In genomic region chr17:19369846-19370492, GRCh38 we compare ENCODE assay signal across 11 cellular contexts. TPM values are rescaled to one million over a fixed set of nuclear protein-coding genes. Genes with fewer than 3 reads are reported as not detected.
DNase-seq lines count a peak whose midpoint lies in the region; ATAC-seq and TF ChIP-seq lines count a peak whose summit lies in the region.
"Had no signal": no experiment of that assay in that cellular context is flagged by ENCODE, and none has a peak within 500 bp of the region (broad histone marks: within the 10 kb centered on the region; RNA-seq: fewer than 3 reads in every experiment).

No MANE protein-coding gene starts in this region.

- 73 to 81% methylated on average over 6 to 7 of the region's 12 CpGs for WGBS in gastroesophageal sphincter (ENCODE audit: low coverage in 1 of 2), 2 donors

- H3K4me1 Mint-ChIP-seq in activated naive CD4-positive, alpha-beta T cell treated with anti-CD3 and anti-CD28 coated beads, Interleukin-2, amount 10 ng/mL, durations not matched to agents 7 days and 5 days, result peaks cover 78% of the 10 kb centered on the region
- peaks cover 8% of the 10 kb centered on the region for H3K4me1 Mint-ChIP-seq in type B pancreatic cell (ENCODE audit: unreplicated experiment)

- peak overlapping the region in 2 of 4 donors; percentile 19 to 33 for H3K27ac ChIP-seq in gastroesophageal sphincter
- H3K27ac ChIP-seq: neutrophil had no signal

- H3K27me3 Mint-ChIP-seq in activated naive CD4-positive, alpha-beta T cell treated with anti-CD3 and anti-CD28 coated beads, Interleukin-2, amount 10 ng/mL, durations not matched to agents 7 days and 5 days, result peaks cover 15% of the 10 kb centered on the region
- no peaks in the 10 kb centered on the region for H3K27me3 Mint-ChIP-seq in type B pancreatic cell
- H3K27me3 Mint-ChIP-seq: brain had no signal

- H3K9me3 ChIP-seq in gastroesophageal sphincter, result no peaks in the 10 kb centered on the region
- H3K9me3 ChIP-seq: neutrophil had no signal

- H3K27ac Mint-ChIP-seq in activated naive CD4-positive, alpha-beta T cell treated with anti-CD3 and anti-CD28 coated beads, Interleukin-2, amount 10 ng/mL, durations not matched to agents 7 days and 5 days, result peak overlapping the region; percentile 96
- peak overlapping the region; percentile 62 for H3K27ac Mint-ChIP-seq in type B pancreatic cell
- H3K27ac Mint-ChIP-seq: GM23338 had no signal

- CTCF ChIA-PET in activated naive CD4-positive, alpha-beta T cell treated with anti-CD3 and anti-CD28 coated beads, Interleukin-2, amount 10 ng/mL, durations not matched to agents 7 days and 5 days (lab: Charles Lee), result no interaction called here

- no peak for TF ChIP-seq POLR2A in gastroesophageal sphincter (IDR thresholded peaks at IDR 0.05)

- no peaks in the 10 kb centered on the region for H3K27me3 ChIP-seq in gastroesophageal sphincter

- H3K4me1 ChIP-seq in gastroesophageal sphincter, result peaks cover 0 to 16% (median 4%) of the 10 kb centered on the region in 3 donors

- TF ChIP-seq CTCF in gastroesophageal sphincter (IDR thresholded peaks at IDR 0.05) (no peak), type B pancreatic cell (conservative IDR thresholded peaks at IDR 0.05) (no peak)

- peaks cover 15% of the 10 kb centered on the region for H3K36me3 Mint-ChIP-seq in activated naive CD4-positive, alpha-beta T cell treated with anti-CD3 and anti-CD28 coated beads, Interleukin-2, amount 10 ng/mL, durations not matched to agents 7 days and 5 days
- no peaks in the 10 kb centered on the region for H3K36me3 Mint-ChIP-seq in type B pancreatic cell

- peak; percentile 65 for DNase-seq in activated naive CD4-positive, alpha-beta T cell treated with anti-CD3 and anti-CD28 coated beads, Interleukin-2, amount 10 ng/mL, durations not matched to agents 7 days and 5 days
- no peak for DNase-seq in activated naive CD4-positive, alpha-beta T cell treated with anti-CD3 and anti-CD28 coated beads, Interleukin-2, amount 50 U/mL, for 16 hours
- DNase-seq in type B pancreatic cell (ENCODE audit: extremely low spot score, unreplicated experiment) (no peak), SKM-1 (lab: John Stamatoyannopoulos, UW; ENCODE audit: unreplicated experiment) (no peak), amygdala (lab: John Stamatoyannopoulos, UW) (no peak)
- DNase-seq: NCI-H2081, SW 1271 had no signal

- ATAC-seq in gastroesophageal sphincter, result peak; percentile 58
- ATAC-seq: GM23338 had no signal

- H3K4me3 Mint-ChIP-seq in activated naive CD4-positive, alpha-beta T cell treated with anti-CD3 and anti-CD28 coated beads, Interleukin-2, amount 10 ng/mL, durations not matched to agents 7 days and 5 days, result peak overlapping the region; percentile 65
- peak overlapping the region; percentile 64 for H3K4me3 Mint-ChIP-seq in type B pancreatic cell
- H3K4me3 Mint-ChIP-seq: GM23338 had no signal

- no peak for TF ChIP-seq EP300 in gastroesophageal sphincter (IDR thresholded peaks at IDR 0.05)

- H3K36me3 ChIP-seq in gastroesophageal sphincter, result no peaks in the 10 kb centered on the region
- H3K36me3 ChIP-seq: neutrophil had no signal

- H3K4me3 ChIP-seq in gastroesophageal sphincter, result no peak overlapping the region
- H3K4me3 ChIP-seq: GM23338 had no signal

- H3K9me3 Mint-ChIP-seq in activated naive CD4-positive, alpha-beta T cell treated with anti-CD3 and anti-CD28 coated beads, Interleukin-2, amount 10 ng/mL, durations not matched to agents 7 days and 5 days, result no peaks in the 10 kb centered on the region
- H3K9me3 Mint-ChIP-seq in type B pancreatic cell, result no peaks in the 10 kb centered on the region
- H3K9me3 Mint-ChIP-seq: brain, GM23338 had no signal

RNA-seq across cellular contexts. Expression of gene B9D1, which starts 7.4 kb away (rescaled TPM):
- 10 to 100 TPM; 10.5 to 30.2 (median 16.2) TPM for total RNA-seq in gastroesophageal sphincter
- total RNA-seq in type B pancreatic cell (ENCODE audit: low replicate concordance), result 13.8 and 23.2 TPM in 2 replicates

RNA-seq across cellular contexts. Expression of gene MAPK7, which starts 8.3 kb away (rescaled TPM):
- total RNA-seq in gastroesophageal sphincter, result 10 to 100 TPM; 11.7 to 43.0 (median 28.0) TPM
- total RNA-seq in type B pancreatic cell (ENCODE audit: low replicate concordance), result 32.1 and 44.3 TPM in 2 replicates

RNA-seq across cellular contexts. Expression of gene MFAP4, which starts 17.0 kb away (rescaled TPM):
- total RNA-seq in gastroesophageal sphincter (100 to 1,000 TPM in 3 of 4 donors, 10 to 100 TPM in 1; 89.3 to 282 (median 165) TPM), type B pancreatic cell (ENCODE audit: low replicate concordance) (2.6 and 18.0 TPM in 2 replicates)

RNA-seq across cellular contexts. Expression of gene RNF112, which starts 41.1 kb away (rescaled TPM):
- total RNA-seq in gastroesophageal sphincter (1 to 10 TPM; 1.4 to 7.6 (median 2.6) TPM), type B pancreatic cell (ENCODE audit: low replicate concordance) (0.60 and 1.2 TPM in 2 replicates)
